Comparison of ENCODE assay signal across 33 cellular contexts in the genomic region with DNA sequence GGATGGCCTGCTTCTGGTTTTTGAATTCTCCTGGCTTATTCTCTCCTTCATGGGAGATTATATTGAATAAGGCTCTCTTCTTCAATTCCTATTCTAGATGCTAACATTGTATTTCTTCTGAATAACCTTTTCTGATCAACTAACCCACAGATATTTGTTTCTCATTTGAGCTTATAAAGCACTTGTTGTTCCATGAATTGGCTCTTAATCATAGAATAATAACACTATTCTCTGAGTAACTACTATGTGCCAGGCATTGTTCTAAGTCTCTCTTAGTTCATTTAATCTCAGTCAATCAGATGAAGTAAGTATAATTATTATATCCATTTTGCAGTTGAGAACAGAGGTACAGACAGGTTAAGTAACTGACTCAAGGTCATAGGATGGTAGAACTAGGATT.
"Had no signal": no experiment of that assay in that cellular context is flagged by ENCODE, and none has a peak within 500 bp of the region (broad histone marks: within the 10 kb centered on the region; RNA-seq: fewer than 3 reads in every experiment).

No MANE protein-coding gene starts in this region.

- H3K9me3 ChIP-seq: adrenal gland, ascending aorta, body of pancreas, breast epithelium had no signal

- ATAC-seq: activated naive CD4-positive, alpha-beta T cell treated with anti-CD3 and anti-CD28 coated beads, Interleukin-2, amount 50 U/mL, for 72 hours; activated naive CD8-positive, alpha-beta T cell treated with anti-CD3 and anti-CD28 coated beads, Interleukin-2, amount 50 U/mL, for 24 hours; activated T-cell treated with anti-CD3 and anti-CD28 coated beads, Interleukin-2, amount 50 U/mL, for 4 hours; activated T-cell treated with anti-CD3 and anti-CD28 coated beads, Interleukin-2, amount 50 U/mL, for 72 hours; activated T-helper 17 cell treated with anti-CD3 and anti-CD28 coated beads, Interleukin-2, amount 50 U/mL, for 72 hours; body of pancreas had no signal

- H3K27ac ChIP-seq: adrenal gland, ascending aorta, body of pancreas, brain microvascular endothelial cell, breast epithelium, cardiac muscle cell had no signal

- H3K4me1 ChIP-seq: adrenal gland, ascending aorta, body of pancreas, breast epithelium had no signal

- H3K36me3 ChIP-seq: adrenal gland, ascending aorta, brain microvascular endothelial cell, breast epithelium, cardiac muscle cell had no signal

- H3K4me3 ChIP-seq: adrenal gland, ascending aorta, body of pancreas, breast epithelium, cardiac muscle cell had no signal

- DNase-seq: activated effector memory CD4-positive, alpha-beta T cell treated with anti-CD3 and anti-CD28 coated beads, Interleukin-2, amount 50 U/mL, for 16 hours; activated effector memory CD4-positive, alpha-beta T cell treated with Interleukin-2 at 50 U/mL for 16 hours; activated gamma-delta T cell; activated gamma-delta T cell treated with Interleukin-2 at 50 U/mL for 16 hours; activated naive CD4-positive, alpha-beta T cell; activated naive CD4-positive, alpha-beta T cell treated with anti-CD3 and anti-CD28 coated beads for 36 hours; activated naive CD4-positive, alpha-beta T cell treated with anti-CD3 and anti-CD28 coated beads, Interleukin-2, amount 10 ng/mL, durations not matched to agents 7 days and 5 days; activated naive CD4-positive, alpha-beta T cell treated with anti-CD3 and anti-CD28 coated beads, Interleukin-2, amount 50 U/mL, for 16 hours; activated naive CD4-positive, alpha-beta T cell treated with Interleukin-2 at 50 U/mL for 16 hours; activated naive CD8-positive, alpha-beta T cell treated with anti-CD3 and anti-CD28 coated beads for 36 hours; activated naive CD8-positive, alpha-beta T cell treated with anti-CD3 and anti-CD28 coated beads, Interleukin-2, amount 10 ng/mL, durations not matched to agents 7 days and 5 days; activated naive CD8-positive, alpha-beta T cell treated with anti-CD3 and anti-CD28 coated beads, Interleukin-2, amount 50 U/mL, for 24 hours; activated T-cell treated with anti-CD3 and anti-CD28 coated beads for 4 hours; activated T-cell treated with anti-CD3 and anti-CD28 coated beads, Interleukin-2, amount 50 U/mL, for 1 hour; activated T-cell treated with anti-CD3 and anti-CD28 coated beads, Interleukin-2, amount 50 U/mL, for 24 hours; activated T-cell treated with anti-CD3 and anti-CD28 coated beads, Interleukin-2, amount 50 U/mL, for 4 hours; activated T-cell treated with anti-CD3 and anti-CD28 coated beads, Interleukin-2, amount 50 U/mL, for 48 hours; activated T-cell treated with anti-CD3 and anti-CD28 coated beads, Interleukin-2, amount 50 U/mL, for 72 hours; adrenal gland; amniotic stem cell; amygdala; anterior cingulate cortex; aorta; body of pancreas; brain microvascular endothelial cell; caudate nucleus; central memory CD4-positive, alpha-beta T cell; cerebellar nuclear complex had no signal

- H3K27me3 ChIP-seq: adrenal gland, ascending aorta, body of pancreas, brain microvascular endothelial cell, breast epithelium, cardiac muscle cell had no signal
